14 cellular contexts compared by ENCODE assay signal in the genomic region with DNA sequence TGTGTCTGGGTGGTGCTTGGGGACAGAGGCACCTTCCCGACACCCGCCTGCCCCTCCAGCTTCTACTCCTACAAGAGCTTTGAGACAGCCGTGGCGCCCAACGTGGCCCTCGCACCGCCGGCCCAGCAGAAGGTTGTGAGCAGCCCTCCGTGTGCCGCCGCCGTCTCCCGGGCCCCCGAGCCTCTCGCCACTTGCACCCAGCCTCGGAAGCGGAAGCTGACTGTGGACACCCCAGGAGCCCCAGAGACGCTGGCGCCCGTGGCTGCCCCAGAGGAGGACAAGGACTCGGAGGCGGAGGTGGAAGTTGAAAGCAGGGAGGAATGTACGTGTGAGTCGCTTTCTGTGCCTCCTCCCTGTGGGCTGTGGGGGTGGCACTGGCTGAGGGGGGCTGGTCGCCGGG.
DNase-seq lines count a peak whose midpoint lies in the region; ATAC-seq lines count a peak whose summit lies in the region.
"Had no signal": no experiment of that assay in that cellular context is flagged by ENCODE, and none has a peak within 500 bp of the region (broad histone marks: within the 10 kb centered on the region; RNA-seq: fewer than 3 reads in every experiment).

No MANE protein-coding gene starts in this region.

- H3K9me3 Mint-ChIP-seq in CD4-positive, CD25-positive, alpha-beta regulatory T cell: peaks cover 0 to 2% (median 0%) of the 10 kb centered on the region in 7 donors
- no peaks in the 10 kb centered on the region for H3K9me3 Mint-ChIP-seq in IgD-negative memory B cell
- peaks cover 0 to 1% (median 0%) of the 10 kb centered on the region in 9 donors for H3K9me3 Mint-ChIP-seq in naive thymus-derived CD8-positive, alpha-beta T cell

- H3K4me3 Mint-ChIP-seq in CD4-positive, CD25-positive, alpha-beta regulatory T cell: peak overlapping the region in 1 of 4 donors; percentile 68
- H3K4me3 Mint-ChIP-seq in IgD-negative memory B cell: peak overlapping the region in 1 of 4 donors; percentile 64
- H3K4me3 Mint-ChIP-seq in naive thymus-derived CD8-positive, alpha-beta T cell: peak overlapping the region in 1 of 10 donors; percentile 25

- no peak overlapping the region for H3K4me3 ChIP-seq in CD4-positive, CD25-positive, alpha-beta regulatory T cell (ENCODE audit: low read depth, low read length)
- H3K4me3 ChIP-seq: GM12878, GM23248 had no signal

- H3K4me1 Mint-ChIP-seq in CD4-positive, CD25-positive, alpha-beta regulatory T cell: peaks cover 7 to 37% (median 18%) of the 10 kb centered on the region in 4 donors
- peaks cover 19 to 24% (median 22%) of the 10 kb centered on the region in 3 donors for H3K4me1 Mint-ChIP-seq in IgD-negative memory B cell
- H3K4me1 Mint-ChIP-seq in naive thymus-derived CD8-positive, alpha-beta T cell: peaks cover 12 to 45% (median 41%) of the 10 kb centered on the region in 4 donors

- H3K27me3 Mint-ChIP-seq in CD4-positive, CD25-positive, alpha-beta regulatory T cell: no peaks in the 10 kb centered on the region
- H3K27me3 Mint-ChIP-seq in IgD-negative memory B cell: no peaks in the 10 kb centered on the region
- no peaks in the 10 kb centered on the region for H3K27me3 Mint-ChIP-seq in naive thymus-derived CD8-positive, alpha-beta T cell

- no peak for ATAC-seq in CD4-positive, CD25-positive, alpha-beta regulatory T cell (ENCODE audit: low read depth in 2 of 2)
- ATAC-seq in naive thymus-derived CD8-positive, alpha-beta T cell: no peak
- ATAC-seq in HG03342 (IDR thresholded peaks at IDR 0.05; ENCODE audit: unreplicated experiment): no peak
- no peak for ATAC-seq in GM18511 (IDR thresholded peaks at IDR 0.05; ENCODE audit: unreplicated experiment)
- ATAC-seq: GM12878, HepG2 had no signal

- peaks cover 51% of the 10 kb centered on the region for H3K36me3 ChIP-seq in CD4-positive, CD25-positive, alpha-beta regulatory T cell (ENCODE audit: control insufficient read depth, insufficient read depth, low read length)

- H3K27ac ChIP-seq in CD4-positive, CD25-positive, alpha-beta regulatory T cell (ENCODE audit: insufficient read depth, low read length, poor library complexity, severe bottlenecking): peak overlapping the region; percentile 59
- H3K27ac ChIP-seq in cingulate gyrus (ENCODE audit: low read depth, low read length): peak overlapping the region; percentile 19
- H3K27ac ChIP-seq: GM23248 had no signal

- peak overlapping the region in 2 of 3 donors; percentile 44 to 52 for H3K27ac Mint-ChIP-seq in CD4-positive, CD25-positive, alpha-beta regulatory T cell
- H3K27ac Mint-ChIP-seq in IgD-negative memory B cell: peak overlapping the region in 2 of 3 donors; percentile 100
- H3K27ac Mint-ChIP-seq in naive thymus-derived CD8-positive, alpha-beta T cell: peak overlapping the region in 6 of 10 donors; percentile 56 to 100 (median 95)

- peaks cover 36% of the 10 kb centered on the region for H3K4me1 ChIP-seq in CD4-positive, CD25-positive, alpha-beta regulatory T cell (ENCODE audit: control insufficient read depth, insufficient read depth, low read length, poor library complexity, severe bottlenecking)

- H3K27me3 ChIP-seq in CD4-positive, CD25-positive, alpha-beta regulatory T cell (ENCODE audit: control insufficient read depth, insufficient read depth, low read length): no peaks in the 10 kb centered on the region

- H3K9me3 ChIP-seq in CD4-positive, CD25-positive, alpha-beta regulatory T cell (ENCODE audit: control insufficient read depth in 2 of 2, low read length in 2 of 2): no peaks in the 10 kb centered on the region

- no peak for DNase-seq in CD4-positive, CD25-positive, alpha-beta regulatory T cell
- DNase-seq in naive thymus-derived CD8-positive, alpha-beta T cell: no peak
- DNase-seq in foreskin melanocyte (no peak), inferior parietal cortex (ENCODE audit: extremely low spot score) (no peak)
- DNase-seq: DND-41, GM23248, NCI-H1092 treated with DMSO at 0.1 percent for 48 hours, NCI-H524 had no signal

- peaks cover 26% of the 10 kb centered on the region for H3K36me3 Mint-ChIP-seq in CD4-positive, CD25-positive, alpha-beta regulatory T cell
- H3K36me3 Mint-ChIP-seq in IgD-negative memory B cell: peaks cover 6% of the 10 kb centered on the region
- peaks cover 6 to 41% (median 20%) of the 10 kb centered on the region in 3 donors for H3K36me3 Mint-ChIP-seq in naive thymus-derived CD8-positive, alpha-beta T cell

- POLR2A ChIA-PET in naive thymus-derived CD8-positive, alpha-beta T cell (lab: Charles Lee): interaction anchor here (1.0 to 12.8 kb wide), 5 partner anchors 8 to 72 kb away, joined by 3 to 115 read pairs (median 52); a partner anchor contains a TSS

Comparison
In these comparisons a context has a peak if more than half of its experiments do, and no peak if none do; other contexts are left out.
1. H3K27ac Mint-ChIP-seq: peak in every context shown above with its lines; median percentile 100 in IgD-negative memory B cell; 95 in naive thymus-derived CD8-positive, alpha-beta T cell; 48 in CD4-positive, CD25-positive, alpha-beta regulatory T cell.